In the genomic region with DNA sequence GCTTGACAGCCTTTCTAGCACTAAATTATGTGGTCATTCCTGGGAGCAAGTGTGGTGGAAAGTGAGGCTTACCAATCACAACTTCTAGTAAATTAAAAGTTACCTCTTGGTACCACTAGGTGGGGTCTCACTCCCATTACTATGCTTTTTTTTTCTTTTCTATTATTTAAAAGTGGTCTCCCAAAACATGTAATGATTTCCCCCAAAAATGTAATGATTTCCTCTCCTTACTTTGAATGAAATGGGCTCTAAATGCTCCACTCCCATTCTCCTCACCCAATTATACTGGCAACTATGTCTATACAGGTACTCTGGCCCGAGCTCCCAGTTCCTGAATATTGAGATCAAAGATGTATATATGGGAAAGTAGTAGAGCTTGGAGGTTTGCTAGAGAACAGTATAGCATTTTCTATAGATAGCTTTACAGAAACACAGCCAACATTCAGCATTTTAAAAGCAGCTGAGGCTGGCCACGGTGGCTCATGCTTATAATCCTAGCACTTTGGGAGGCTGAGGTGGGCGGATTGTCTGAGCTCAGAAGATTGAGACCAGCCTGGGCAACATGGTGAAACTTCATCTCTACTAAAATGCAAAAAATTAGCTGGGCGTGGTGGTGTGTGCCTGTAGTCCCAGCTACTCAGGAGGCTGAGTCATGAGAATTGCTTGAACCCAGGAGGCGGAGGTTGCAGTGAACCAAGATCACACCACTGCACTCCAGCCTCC, we compare ENCODE assay signal across 10 cellular contexts.
A peak's percentile ranks its signal among the peaks of the same experiment; 100 is the strongest.
DNase-seq lines count a peak whose midpoint lies in the region; ATAC-seq and TF ChIP-seq lines count a peak whose summit lies in the region.
"Had no signal": no experiment of that assay in that cellular context is flagged by ENCODE, and none has a peak within 500 bp of the region (broad histone marks: within the 10 kb centered on the region; RNA-seq: fewer than 3 reads in every experiment).

No MANE protein-coding gene starts in this region.

- H3K4me1 Mint-ChIP-seq in activated CD4-positive, alpha-beta memory T cell treated with anti-CD3 and anti-CD28 coated beads, Interleukin-2, amount 10 ng/mL, durations not matched to agents 7 days and 5 days = peaks cover 48% of the 10 kb centered on the region

- RAD21 ChIA-PET in HCT116 (lab: Charles Lee; ENCODE audit: low non-redundant PET in 1 of 2, low total read pairs in 2 of 2, uncharacterized antibody in 2 of 2, unreplicated experiment in 2 of 2) = no interaction called here

- no peak overlapping the region for H2AFZ ChIP-seq in HCT116 (ENCODE audit: low read depth, low read length, poor library complexity, severe bottlenecking)

- no peaks in the 10 kb centered on the region for H3K9me3 Mint-ChIP-seq in activated CD4-positive, alpha-beta memory T cell treated with anti-CD3 and anti-CD28 coated beads, Interleukin-2, amount 10 ng/mL, durations not matched to agents 7 days and 5 days
- H3K9me3 Mint-ChIP-seq: naive B cell had no signal

- no peaks in the 10 kb centered on the region for H3K27me3 ChIP-seq in HCT116 (ENCODE audit: insufficient read depth, low read length)

- DNase-seq in COLO829 (ENCODE audit: low spot score) = peak; percentile 33
- no peak for DNase-seq in HCT116 (ENCODE audit: low read depth, low spot score)
- no peak for DNase-seq in activated CD4-positive, alpha-beta memory T cell treated with anti-CD3 and anti-CD28 coated beads, Interleukin-2, amount 10 ng/mL, durations not matched to agents 7 days and 5 days
- peak; percentile 61 for DNase-seq in kidney tubule cell (ENCODE audit: low spot score)
- DNase-seq in caudate nucleus (lab: John Stamatoyannopoulos, UW) = no peak
- no peak for DNase-seq in nucleus accumbens (lab: John Stamatoyannopoulos, UW)
- no peak for DNase-seq in C1 segment of cervical spinal cord (lab: John Stamatoyannopoulos, UW)
- DNase-seq: naive B cell had no signal

- TF ChIP-seq POLR2A in HCT116 (IDR thresholded peaks at IDR 0.05; ENCODE audit: borderline replicate concordance, extremely low read depth, insufficient read depth, insufficient read length) = no peak

- H3K9me2 ChIP-seq in HCT116 (ENCODE audit: insufficient read depth) = no peaks in the 10 kb centered on the region

- POLR2A ChIA-PET in HCT116 (lab: Charles Lee) = no interaction called here
- POLR2A ChIA-PET in activated CD4-positive, alpha-beta memory T cell treated with anti-CD3 and anti-CD28 coated beads, Interleukin-2, amount 10 ng/mL, durations not matched to agents 7 days and 5 days (lab: Charles Lee) = no interaction called here

- peak overlapping the region; percentile 41 for H3K27ac Mint-ChIP-seq in activated CD4-positive, alpha-beta memory T cell treated with anti-CD3 and anti-CD28 coated beads, Interleukin-2, amount 10 ng/mL, durations not matched to agents 7 days and 5 days

- no peaks in the 10 kb centered on the region for H3K79me2 ChIP-seq in HCT116 (ENCODE audit: insufficient read depth, low read length)

- H4K20me1 ChIP-seq in HCT116 (ENCODE audit: insufficient read depth) = no peaks in the 10 kb centered on the region; the same call in 1 of the 2 replicates

- H3K4me3 Mint-ChIP-seq in activated CD4-positive, alpha-beta memory T cell treated with anti-CD3 and anti-CD28 coated beads, Interleukin-2, amount 10 ng/mL, durations not matched to agents 7 days and 5 days = no peak overlapping the region
- H3K4me3 Mint-ChIP-seq: naive B cell had no signal

- H3K4me2 ChIP-seq in HCT116 (ENCODE audit: low read length) = 0 out of 2 replicates have a peak overlapping the region, but pooled peaks have one; percentile 5

- no peak overlapping the region for H3K4me3 ChIP-seq in HCT116 (replicated peaks in 1 of 2; ENCODE audit: low read depth in 1 of 2, low read length in 2 of 2)
- H3K4me3 ChIP-seq: SK-N-MC had no signal

- peak; percentile 50 for TF ChIP-seq RAD21 in HCT116 (IDR thresholded peaks at IDR 0.05; ENCODE audit: low read depth)

- intact Hi-C loops in HCT116 (cut with micrococcal nuclease) = loop anchor here (10.0 kb wide), 1 partner anchor 475 kb away; no protein-coding TSS in a partner anchor

- TF ChIP-seq CTCF in HCT116 (IDR thresholded peaks at IDR 0.05 in 2 of 3, conservative IDR thresholded peaks at IDR 0.05 in 1 of 3; ENCODE audit: borderline replicate concordance in 1 of 3, insufficient read depth in 1 of 3, low read depth in 2 of 3, low read length in 2 of 3) = peak; percentile 39 to 65 (median 50); a peak in 5 of 6 replicates

- H3K4me1 ChIP-seq in HCT116 (ENCODE audit: control insufficient read depth in 1 of 2, insufficient read depth in 2 of 2, low read length in 2 of 2) = peaks cover 20 to 25% of the 10 kb centered on the region in 2 experiments

- ATAC-seq in HCT116 = peak; percentile 68
- no peak for ATAC-seq in HG02588 (IDR thresholded peaks at IDR 0.05; ENCODE audit: unreplicated experiment)

- no peaks in the 10 kb centered on the region for H3K9me3 ChIP-seq in HCT116 (ENCODE audit: control insufficient read depth in 1 of 2, insufficient read depth in 1 of 2, low read depth in 1 of 2, low read length in 2 of 2)

- no TSS peak for BruUV-seq in HCT116 (replicated peaks; lab: Mats Ljungman, UMichigan)

- CTCF ChIA-PET in HCT116 (lab: Charles Lee) = interaction anchor here (0.7 to 1.7 kb wide), 3 partner anchors 195 to 1774 kb away, joined by 3 to 9 read pairs (median 4); no protein-coding TSS in a partner anchor
- CTCF ChIA-PET in activated CD4-positive, alpha-beta memory T cell treated with anti-CD3 and anti-CD28 coated beads, Interleukin-2, amount 10 ng/mL, durations not matched to agents 7 days and 5 days (lab: Charles Lee) = interaction anchor here (0.7 to 2.9 kb wide), 21 partner anchors 10 to 473 kb away, joined by 3 to 11 read pairs (median 4); no protein-coding TSS in a partner anchor

- H3K9ac ChIP-seq in HCT116 (ENCODE audit: low read length) = no peak overlapping the region

- H3K36me3 Mint-ChIP-seq in activated CD4-positive, alpha-beta memory T cell treated with anti-CD3 and anti-CD28 coated beads, Interleukin-2, amount 10 ng/mL, durations not matched to agents 7 days and 5 days (ENCODE audit: low read depth) = peaks cover 37% of the 10 kb centered on the region

- H3K27ac ChIP-seq in HCT116 (ENCODE audit: low read depth, low read length) (no peak overlapping the region), caudate nucleus (ENCODE audit: low read depth, low read length) (no peak overlapping the region)
- H3K27ac ChIP-seq: SK-N-MC had no signal

- H3K27me3 Mint-ChIP-seq in activated CD4-positive, alpha-beta memory T cell treated with anti-CD3 and anti-CD28 coated beads, Interleukin-2, amount 10 ng/mL, durations not matched to agents 7 days and 5 days = no peaks in the 10 kb centered on the region
- H3K27me3 Mint-ChIP-seq: naive B cell had no signal

- H3K36me3 ChIP-seq in HCT116 (ENCODE audit: control insufficient read depth in 1 of 2, insufficient read depth in 2 of 2, low read length in 2 of 2) = no peaks in the 10 kb centered on the region

TF ChIP-seq in HCT116, 20 proteins besides CTCF, POLR2A, EP300 and RAD21 (continues in another document):
- TF ChIP-seq SP1 (IDR thresholded peaks at IDR 0.05; ENCODE audit: low read depth) (no peak), SIN3A (IDR thresholded peaks at IDR 0.05; ENCODE audit: low read depth) (no peak), ZNF274 (IDR thresholded peaks at IDR 0.05; ENCODE audit: low read depth, low read length) (no peak), ELF1 (IDR thresholded peaks at IDR 0.05; ENCODE audit: borderline replicate concordance, low read depth) (no peak), FOSL1 (IDR thresholded peaks at IDR 0.05; ENCODE audit: low read depth) (no peak), YY1 (IDR thresholded peaks at IDR 0.05; ENCODE audit: extremely low read depth, insufficient replicate concordance, low read depth, low read length) (no peak), ZFX (IDR thresholded peaks at IDR 0.05) (no peak), CEBPB (IDR thresholded peaks at IDR 0.05; ENCODE audit: low read depth) (no peak), SRF (IDR thresholded peaks at IDR 0.05; ENCODE audit: low read depth) (no peak), EZH2phosphoT487 (IDR thresholded peaks at IDR 0.05; ENCODE audit: borderline replicate concordance) (no peak), EGR1 (IDR thresholded peaks at IDR 0.05; ENCODE audit: low read depth) (no peak), POLR2AphosphoS5 (IDR thresholded peaks at IDR 0.05; ENCODE audit: low read depth, low read length) (no peak), EZH2 (IDR thresholded peaks at IDR 0.05) (no peak)
- TF ChIP-seq, protein P1, sequence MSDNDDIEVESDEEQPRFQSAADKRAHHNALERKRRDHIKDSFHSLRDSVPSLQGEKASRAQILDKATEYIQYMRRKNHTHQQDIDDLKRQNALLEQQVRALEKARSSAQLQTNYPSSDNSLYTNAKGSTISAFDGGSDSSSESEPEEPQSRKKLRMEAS (IDR thresholded peaks at IDR 0.05) = no peak
- TF ChIP-seq, protein P2, sequence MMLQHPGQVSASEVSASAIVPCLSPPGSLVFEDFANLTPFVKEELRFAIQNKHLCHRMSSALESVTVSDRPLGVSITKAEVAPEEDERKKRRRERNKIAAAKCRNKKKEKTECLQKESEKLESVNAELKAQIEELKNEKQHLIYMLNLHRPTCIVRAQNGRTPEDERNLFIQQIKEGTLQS (IDR thresholded peaks at IDR 0.05) = no peak
- TF ChIP-seq, protein P3, sequence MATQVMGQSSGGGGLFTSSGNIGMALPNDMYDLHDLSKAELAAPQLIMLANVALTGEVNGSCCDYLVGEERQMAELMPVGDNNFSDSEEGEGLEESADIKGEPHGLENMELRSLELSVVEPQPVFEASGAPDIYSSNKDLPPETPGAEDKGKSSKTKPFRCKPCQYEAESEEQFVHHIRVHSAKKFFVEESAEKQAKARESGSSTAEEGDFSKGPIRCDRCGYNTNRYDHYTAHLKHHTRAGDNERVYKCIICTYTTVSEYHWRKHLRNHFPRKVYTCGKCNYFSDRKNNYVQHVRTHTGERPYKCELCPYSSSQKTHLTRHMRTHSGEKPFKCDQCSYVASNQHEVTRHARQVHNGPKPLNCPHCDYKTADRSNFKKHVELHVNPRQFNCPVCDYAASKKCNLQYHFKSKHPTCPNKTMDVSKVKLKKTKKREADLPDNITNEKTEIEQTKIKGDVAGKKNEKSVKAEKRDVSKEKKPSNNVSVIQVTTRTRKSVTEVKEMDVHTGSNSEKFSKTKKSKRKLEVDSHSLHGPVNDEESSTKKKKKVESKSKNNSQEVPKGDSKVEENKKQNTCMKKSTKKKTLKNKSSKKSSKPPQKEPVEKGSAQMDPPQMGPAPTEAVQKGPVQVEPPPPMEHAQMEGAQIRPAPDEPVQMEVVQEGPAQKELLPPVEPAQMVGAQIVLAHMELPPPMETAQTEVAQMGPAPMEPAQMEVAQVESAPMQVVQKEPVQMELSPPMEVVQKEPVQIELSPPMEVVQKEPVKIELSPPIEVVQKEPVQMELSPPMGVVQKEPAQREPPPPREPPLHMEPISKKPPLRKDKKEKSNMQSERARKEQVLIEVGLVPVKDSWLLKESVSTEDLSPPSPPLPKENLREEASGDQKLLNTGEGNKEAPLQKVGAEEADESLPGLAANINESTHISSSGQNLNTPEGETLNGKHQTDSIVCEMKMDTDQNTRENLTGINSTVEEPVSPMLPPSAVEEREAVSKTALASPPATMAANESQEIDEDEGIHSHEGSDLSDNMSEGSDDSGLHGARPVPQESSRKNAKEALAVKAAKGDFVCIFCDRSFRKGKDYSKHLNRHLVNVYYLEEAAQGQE (IDR thresholded peaks at IDR 0.05; ENCODE audit: low read depth) = no peak

Comparison
In these comparisons a context has a peak if more than half of its experiments do, and no peak if none do; other contexts are left out.
1. DNase-seq: peak in COLO829 (single experiment) and kidney tubule cell (single experiment); none in HCT116 (single experiment), activated CD4-positive, alpha-beta memory T cell treated with anti-CD3 and anti-CD28 coated beads, Interleukin-2, amount 10 ng/mL, durations not matched to agents 7 days and 5 days (single experiment), caudate nucleus (0 of 61), nucleus accumbens (0 of 56) and C1 segment of cervical spinal cord (0 of 14).